ENCODE assay signal across 9 cellular contexts in genomic region chr4:6873792-6874461, GRCh38. TPM values are rescaled to one million over a fixed set of nuclear protein-coding genes. Genes with fewer than 3 reads are reported as not detected.
DNase-seq lines count a peak whose midpoint lies in the region; ATAC-seq lines count a peak whose summit lies in the region.
"Had no signal": no experiment of that assay in that cellular context is flagged by ENCODE, and none has a peak within 500 bp of the region (broad histone marks: within the 10 kb centered on the region; RNA-seq: fewer than 3 reads in every experiment).

No MANE protein-coding gene starts in this region.

- H3K27ac ChIP-seq in CD8-positive, alpha-beta memory T cell (ENCODE audit: low read depth, low read length), result no peak overlapping the region
- H3K27ac ChIP-seq: SK-N-MC had no signal

- ATAC-seq in GM21390 (IDR thresholded peaks at IDR 0.05; ENCODE audit: unreplicated experiment), result peak; percentile 84
- ATAC-seq in memory B cell (ENCODE audit: low read depth), result peak; percentile 66
- no peak for ATAC-seq in GM18519 (IDR thresholded peaks at IDR 0.05; ENCODE audit: low FRiP score, unreplicated experiment)

- H3K4me3 ChIP-seq in CD8-positive, alpha-beta memory T cell (ENCODE audit: low read length), result no peak overlapping the region
- H3K4me3 ChIP-seq: SK-N-MC had no signal

- DNase-seq in CD8-positive, alpha-beta memory T cell, result peak; percentile 64 to 85 (median 70)
- DNase-seq in NCI-H1105 (lab: John Stamatoyannopoulos, UW), result peak; percentile 4
- peak; percentile 61 to 67 for DNase-seq in activated CD4-positive, alpha-beta T cell treated with anti-CD3 and anti-CD28 coated beads, Interleukin-2, amount 50 U/mL, for 24 hours (ENCODE audit: low read depth in 1 of 2, low spot score in 1 of 2)
- peak; percentile 81 for DNase-seq in dermis blood vessel endothelial cell
- DNase-seq in memory B cell (ENCODE audit: low spot score in 2 of 2), result peak; percentile 60 to 63
- DNase-seq in stimulated activated CD8-positive, alpha-beta memory T cell treated with anti-CD3 and anti-CD28 coated beads, Interleukin-2, amount 100 ng/mL, for 1 hour (ENCODE audit: low read depth in 2 of 2), result peak; percentile 56 to 72

- peak overlapping the region in 4 of 8 donors; percentile 26 to 70 (median 58) for H3K27ac Mint-ChIP-seq in CD8-positive, alpha-beta memory T cell
- H3K27ac Mint-ChIP-seq in memory B cell, result no peak overlapping the region

- H3K36me3 ChIP-seq in CD8-positive, alpha-beta memory T cell (ENCODE audit: insufficient read depth, low read length), result peaks cover 30% of the 10 kb centered on the region

- peaks cover 0 to 2% of the 10 kb centered on the region in 2 donors for H3K27me3 Mint-ChIP-seq in CD8-positive, alpha-beta memory T cell
- H3K27me3 Mint-ChIP-seq in memory B cell, result no peaks in the 10 kb centered on the region

- H3K27me3 ChIP-seq in CD8-positive, alpha-beta memory T cell (ENCODE audit: insufficient read depth, low read length, poor library complexity, severe bottlenecking), result no peaks in the 10 kb centered on the region

- POLR2A ChIA-PET in CD8-positive, alpha-beta memory T cell (lab: Charles Lee), result interaction anchor here (0.6 to 1.7 kb wide), 7 partner anchors 25 to 170 kb away, joined by 3 to 12 read pairs (median 6); partner anchors contain the start of genes KIAA0232 and TADA2B

- H3K4me3 Mint-ChIP-seq in CD8-positive, alpha-beta memory T cell, result no peak overlapping the region
- H3K4me3 Mint-ChIP-seq in memory B cell, result no peak overlapping the region

- peaks cover 4 to 85% (median 14%) of the 10 kb centered on the region in 3 donors for H3K36me3 Mint-ChIP-seq in CD8-positive, alpha-beta memory T cell
- H3K36me3 Mint-ChIP-seq in memory B cell, result peaks cover 18% of the 10 kb centered on the region

- no peaks in the 10 kb centered on the region for H3K9me3 ChIP-seq in CD8-positive, alpha-beta memory T cell (ENCODE audit: low read length)

- H3K9me3 Mint-ChIP-seq in CD8-positive, alpha-beta memory T cell, result no peaks in the 10 kb centered on the region
- H3K9me3 Mint-ChIP-seq in memory B cell, result no peaks in the 10 kb centered on the region

- H3K4me1 ChIP-seq in CD8-positive, alpha-beta memory T cell (ENCODE audit: insufficient read depth, low read length), result no peaks in the 10 kb centered on the region

- peaks cover 0 to 6% (median 5%) of the 10 kb centered on the region in 3 donors for H3K4me1 Mint-ChIP-seq in CD8-positive, alpha-beta memory T cell
- H3K4me1 Mint-ChIP-seq in memory B cell, result peaks cover 19% of the 10 kb centered on the region

- CTCF ChIA-PET in CD8-positive, alpha-beta memory T cell (lab: Charles Lee), result interaction anchor here (0.6 to 6.1 kb wide), 56 partner anchors 10 to 299 kb away, joined by 3 to 174 read pairs (median 5); partner anchors contain the start of genes BLOC1S4, MAN2B2, MRFAP1L1 and TADA2B

RNA-seq across cellular contexts. Expression of gene TBC1D14, which starts 35.7 kb away (rescaled TPM):
- total RNA-seq in CD8-positive, alpha-beta memory T cell, result 10 to 100 TPM; 38.0 to 43.7 TPM
- 48.5 TPM for polyA plus RNA-seq in CD8-positive, alpha-beta memory T cell
- total RNA-seq in dermis blood vessel endothelial cell, result 28.2 and 30.0 TPM in 2 replicates

Comparison
In these comparisons a context has a peak if more than half of its experiments do, and no peak if none do; other contexts are left out.
1. DNase-seq: peak in every context shown above with its lines; median percentile 81 in dermis blood vessel endothelial cell; 70 in CD8-positive, alpha-beta memory T cell; 64 in activated CD4-positive, alpha-beta T cell treated with anti-CD3 and anti-CD28 coated beads, Interleukin-2, amount 50 U/mL, for 24 hours; 64 in stimulated activated CD8-positive, alpha-beta memory T cell treated with anti-CD3 and anti-CD28 coated beads, Interleukin-2, amount 100 ng/mL, for 1 hour; 62 in memory B cell; 4 in NCI-H1105.